In genomic region chr1:42961560-42962091, GRCh38 we compare ENCODE assay signal across 14 cellular contexts. TPM values are rescaled to one million over a fixed set of nuclear protein-coding genes. Genes with fewer than 3 reads are reported as not detected.
DNase-seq lines count a peak whose midpoint lies in the region; ATAC-seq and TF ChIP-seq lines count a peak whose summit lies in the region.
"Had no signal": no experiment of that assay in that cellular context is flagged by ENCODE, and none has a peak within 500 bp of the region (broad histone marks: within the 10 kb centered on the region; RNA-seq: fewer than 3 reads in every experiment).

No MANE protein-coding gene starts in this region.

- no peaks in the 10 kb centered on the region for H3K27me3 ChIP-seq in RWPE2 (ENCODE audit: insufficient read depth, poor library complexity, severe bottlenecking)

- H3K4me3 ChIP-seq in RWPE2 (ENCODE audit: severe bottlenecking) (no peak overlapping the region), fibroblast of villous mesenchyme (ENCODE audit: low read depth, low read length) (no peak overlapping the region)
- H3K4me3 ChIP-seq: HAP-1 had no signal

- DNase-seq in H4 (ENCODE audit: low spot score) = peak; percentile 89
- DNase-seq in RWPE2 (ENCODE audit: low spot score) = no peak
- peak; percentile 86 for DNase-seq in fibroblast of villous mesenchyme (ENCODE audit: low read depth)
- DNase-seq in stimulated activated effector memory CD8-positive, alpha-beta T cell treated with anti-CD3 and anti-CD28 coated beads, Interleukin-12 subunit alpha, Interleukin-12 subunit beta, amount 100 ng/mL, for 72 hours (ENCODE audit: low spot score in 2 of 2) = no peak
- DNase-seq in NCI-H69 (lab: John Stamatoyannopoulos, UW) = no peak
- no peak for DNase-seq in NCI-H526 treated with DMSO at 0.1 percent for 48 hours (lab: John Stamatoyannopoulos, UW)
- no peak for DNase-seq in NCI-H187 (lab: John Stamatoyannopoulos, UW)
- DNase-seq in NCI-H1694 treated with DMSO at 0.1 percent for 48 hours (lab: John Stamatoyannopoulos, UW) = no peak
- DNase-seq: islet precursor cell, NCI-H1436, NCI-H774, SHP77 treated with DMSO at 0.1 percent for 48 hours had no signal

- H3K27ac ChIP-seq in RWPE2 (ENCODE audit: poor library complexity, severe bottlenecking) = peak overlapping the region; percentile 91

- TF ChIP-seq CTCF in RWPE2 (IDR thresholded peaks at IDR 0.05; ENCODE audit: poor library complexity, severe bottlenecking) (no peak), fibroblast of villous mesenchyme (IDR thresholded peaks at IDR 0.05; ENCODE audit: insufficient read depth, low read depth, low read length) (no peak)

- H3K36me3 ChIP-seq in RWPE2 (ENCODE audit: low read depth) = peaks cover 13% of the 10 kb centered on the region
- H3K36me3 ChIP-seq: HAP-1 had no signal

- no peaks in the 10 kb centered on the region for H3K9me3 ChIP-seq in RWPE2 (ENCODE audit: severe bottlenecking)
- H3K9me3 ChIP-seq: HAP-1 had no signal

- peaks cover 37% of the 10 kb centered on the region for H3K4me1 ChIP-seq in RWPE2 (ENCODE audit: insufficient read depth, poor library complexity, severe bottlenecking)

- no peak overlapping the region for H3K4me3 Mint-ChIP-seq in stimulated activated effector memory CD8-positive, alpha-beta T cell treated with anti-CD3 and anti-CD28 coated beads, Interleukin-12 subunit alpha, Interleukin-12 subunit beta, amount 100 ng/mL, for 72 hours

- no peak for ATAC-seq in RWPE2 (ENCODE audit: low read depth)
- ATAC-seq in stimulated activated effector memory CD8-positive, alpha-beta T cell treated with anti-CD3 and anti-CD28 coated beads, Interleukin-12 subunit alpha, Interleukin-12 subunit beta, amount 100 ng/mL, for 72 hours = no peak
- ATAC-seq: sciatic nerve had no signal

- peak overlapping the region; percentile 2 for H3K27ac Mint-ChIP-seq in stimulated activated effector memory CD8-positive, alpha-beta T cell treated with anti-CD3 and anti-CD28 coated beads, Interleukin-12 subunit alpha, Interleukin-12 subunit beta, amount 100 ng/mL, for 72 hours

- peaks cover 25% of the 10 kb centered on the region for H3K36me3 Mint-ChIP-seq in stimulated activated effector memory CD8-positive, alpha-beta T cell treated with anti-CD3 and anti-CD28 coated beads, Interleukin-12 subunit alpha, Interleukin-12 subunit beta, amount 100 ng/mL, for 72 hours

- H3K9me3 Mint-ChIP-seq in stimulated activated effector memory CD8-positive, alpha-beta T cell treated with anti-CD3 and anti-CD28 coated beads, Interleukin-12 subunit alpha, Interleukin-12 subunit beta, amount 100 ng/mL, for 72 hours = no peaks in the 10 kb centered on the region

- peaks cover 42% of the 10 kb centered on the region for H3K4me1 Mint-ChIP-seq in stimulated activated effector memory CD8-positive, alpha-beta T cell treated with anti-CD3 and anti-CD28 coated beads, Interleukin-12 subunit alpha, Interleukin-12 subunit beta, amount 100 ng/mL, for 72 hours

RNA-seq across cellular contexts. Expression of gene SLC2A1, which starts 3.0 kb away (rescaled TPM):
- 372 and 398 TPM in 2 replicates for total RNA-seq in H4 (2014; rRNA removed; shearing (Covaris generic))
- total RNA-seq in fibroblast of villous mesenchyme = 90.8 and 118 TPM in 2 replicates

Comparison
In these comparisons a context has a peak if more than half of its experiments do, and no peak if none do; other contexts are left out.
1. DNase-seq: peak in H4 (single experiment) and fibroblast of villous mesenchyme (single experiment); none in RWPE2 (single experiment), stimulated activated effector memory CD8-positive, alpha-beta T cell treated with anti-CD3 and anti-CD28 coated beads, Interleukin-12 subunit alpha, Interleukin-12 subunit beta, amount 100 ng/mL, for 72 hours (0 of 2), NCI-H69 (single experiment), NCI-H526 treated with DMSO at 0.1 percent for 48 hours (single experiment), NCI-H187 (0 of 2) and NCI-H1694 treated with DMSO at 0.1 percent for 48 hours (single experiment).